8 cellular contexts compared by ENCODE assay signal in the genomic region with DNA sequence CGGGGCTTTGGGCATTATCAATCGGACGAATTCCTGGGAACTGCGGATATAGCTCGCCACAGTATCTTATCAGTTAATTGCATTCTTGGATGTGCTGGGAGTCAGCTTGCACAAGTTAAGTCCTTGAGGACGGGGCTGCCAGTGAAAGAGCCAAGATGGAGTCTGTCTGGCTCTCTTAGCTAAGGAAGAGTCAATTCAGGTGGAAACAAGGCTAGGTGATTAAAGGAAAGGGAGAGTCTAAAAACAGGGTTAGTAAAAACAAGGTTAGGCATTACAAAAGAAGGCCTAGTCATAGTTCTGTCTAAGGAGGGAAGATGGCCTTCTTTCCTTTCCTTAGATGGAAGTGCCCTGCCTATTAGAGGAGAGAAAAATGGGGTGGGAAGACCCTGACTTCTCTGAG. TPM values are rescaled to one million over a fixed set of nuclear protein-coding genes. Genes with fewer than 3 reads are reported as not detected.
DNase-seq lines count a peak whose midpoint lies in the region; ATAC-seq, FAIRE-seq and TF ChIP-seq lines count a peak whose summit lies in the region.
"Not testable (repeated sequence)": the region's sequence is repeated elsewhere in the genome, so short reads cannot be mapped to it uniquely, and the experiment has no call there.
"Had no signal": no experiment of that assay in that cellular context is flagged by ENCODE, and none has a peak within 500 bp of the region (broad histone marks: within the 10 kb centered on the region; RNA-seq: fewer than 3 reads in every experiment).

No MANE protein-coding gene starts in this region.

- peaks cover 66 to 85% (median 83%) of the 10 kb centered on the region in 3 donors for H3K4me1 Mint-ChIP-seq in CD8-positive, alpha-beta memory T cell
- H3K4me1 Mint-ChIP-seq in activated CD8-positive, alpha-beta T cell treated with anti-CD3 and anti-CD28 coated beads, Interleukin-2, amount 10 ng/mL, durations not matched to agents 7 days and 5 days (ENCODE audit: low read depth): peaks cover 41% of the 10 kb centered on the region
- peaks cover 35% of the 10 kb centered on the region for H3K4me1 Mint-ChIP-seq in nephron
- peaks cover 32% of the 10 kb centered on the region for H3K4me1 Mint-ChIP-seq in progenitor cell of endocrine pancreas (ENCODE audit: low read depth)

- H3K27me3 ChIP-seq in CD8-positive, alpha-beta memory T cell (ENCODE audit: insufficient read depth, low read length, poor library complexity, severe bottlenecking); Loucy (ENCODE audit: insufficient read depth, low read length, poor library complexity, severe bottlenecking); K562 (ENCODE audit: control insufficient read depth in 2 of 2, insufficient read depth in 2 of 2, low read length in 2 of 2); hepatocyte: not testable (repeated sequence)

- TF ChIP-seq CTCF in Loucy (conservative IDR thresholded peaks at IDR 0.05; ENCODE audit: low read length); K562 (IDR thresholded peaks at IDR 0.05 in 2 of 3, conservative IDR thresholded peaks at IDR 0.05 in 1 of 3; ENCODE audit: insufficient read depth in 2 of 3, low read depth in 1 of 3, low read length in 3 of 3); hepatocyte (IDR thresholded peaks at IDR 0.05; ENCODE audit: poor library complexity); nephron (IDR thresholded peaks at IDR 0.05; ENCODE audit: unreplicated experiment in 3 of 3); progenitor cell of endocrine pancreas (IDR thresholded peaks at IDR 0.05; ENCODE audit: unreplicated experiment): not testable (repeated sequence)

- not testable (repeated sequence) for DNase-seq in CD8-positive, alpha-beta memory T cell; activated CD8-positive, alpha-beta T cell treated with anti-CD3 and anti-CD28 coated beads, Interleukin-2, amount 10 ng/mL, durations not matched to agents 7 days and 5 days; K562 (ENCODE audit: extremely low read depth in 1 of 4, low spot score in 3 of 4); hepatocyte (ENCODE audit: low spot score); progenitor cell of endocrine pancreas (ENCODE audit: low spot score, unreplicated experiment)

- not testable (repeated sequence) for TF ChIP-seq EP300 in K562 (IDR thresholded peaks at IDR 0.05; ENCODE audit: low read length)

- not testable (repeated sequence) for H3K4me3 ChIP-seq in CD8-positive, alpha-beta memory T cell (ENCODE audit: low read length); Loucy (ENCODE audit: low read length, poor library complexity, severe bottlenecking); K562; hepatocyte

- not testable (repeated sequence) for H3K9me2 ChIP-seq in Loucy (replicated peaks; ENCODE audit: low read depth, low read length); hepatocyte (replicated peaks; ENCODE audit: insufficient read depth)

- intact Hi-C loops in K562 (cut with micrococcal nuclease): not testable (repeated sequence)

- not testable (repeated sequence) for TF ChIP-seq POLR2A in K562 (conservative IDR thresholded peaks at IDR 0.05)

- not testable (repeated sequence) for H3K9ac ChIP-seq in Loucy (ENCODE audit: low read depth, low read length, poor library complexity, severe bottlenecking)
- H3K9ac ChIP-seq in K562 (ENCODE audit: insufficient read depth in 1 of 2, low read depth in 2 of 2, low read length in 2 of 2): peak overlapping the region in 1 of 2 experiments; percentile 66; a peak in 1 of 4 replicates

- H3K27ac ChIP-seq in CD8-positive, alpha-beta memory T cell (ENCODE audit: low read depth, low read length); K562 (ENCODE audit: extremely low read depth, low read depth, low read length): not testable (repeated sequence)
- peak overlapping the region; percentile 84 for H3K27ac ChIP-seq in hepatocyte

- H3K4me1 ChIP-seq in CD8-positive, alpha-beta memory T cell (ENCODE audit: insufficient read depth, low read length): peaks cover 41% of the 10 kb centered on the region
- H3K4me1 ChIP-seq in Loucy (ENCODE audit: insufficient read depth, low read length, poor library complexity, severe bottlenecking): peaks cover 53% of the 10 kb centered on the region
- H3K4me1 ChIP-seq in K562 (replicated peaks in 1 of 2; ENCODE audit: control insufficient read depth in 2 of 2, insufficient read depth in 2 of 2, low read length in 2 of 2): peaks cover 21 to 44% of the 10 kb centered on the region in 2 experiments
- H3K4me1 ChIP-seq in hepatocyte (ENCODE audit: insufficient read depth): peaks cover 27% of the 10 kb centered on the region

- not testable (repeated sequence) for H2AFZ ChIP-seq in Loucy (ENCODE audit: low read length); K562 (ENCODE audit: low read depth, low read length); hepatocyte

- in situ Hi-C loops in K562 (cut with MboI): not testable (repeated sequence)

- BruUV-seq in K562 (replicated peaks; lab: Mats Ljungman, UMichigan): not testable (repeated sequence)

- H3F3A ChIP-seq in Loucy (ENCODE audit: low read depth): not testable (repeated sequence)

- peaks cover 84% of the 10 kb centered on the region for H3K79me2 ChIP-seq in Loucy (ENCODE audit: insufficient read depth, low read length)
- peaks cover 74% of the 10 kb centered on the region for H3K79me2 ChIP-seq in K562 (ENCODE audit: control insufficient read depth, insufficient read depth, low read length)
- peaks cover 71% of the 10 kb centered on the region for H3K79me2 ChIP-seq in hepatocyte

- peaks cover 0 to 60% (median 18%) of the 10 kb centered on the region in 3 donors for H3K36me3 Mint-ChIP-seq in CD8-positive, alpha-beta memory T cell
- H3K36me3 Mint-ChIP-seq in activated CD8-positive, alpha-beta T cell treated with anti-CD3 and anti-CD28 coated beads, Interleukin-2, amount 10 ng/mL, durations not matched to agents 7 days and 5 days (ENCODE audit: low read depth): peaks cover 53% of the 10 kb centered on the region
- H3K36me3 Mint-ChIP-seq in nephron (ENCODE audit: low read depth): peaks cover 35% of the 10 kb centered on the region
- peaks cover 18% of the 10 kb centered on the region for H3K36me3 Mint-ChIP-seq in progenitor cell of endocrine pancreas (ENCODE audit: insufficient read depth)

- not testable (repeated sequence) for FAIRE-seq in K562 (lab: Jason Lieb, UNC)

- peak overlapping the region in 6 of 8 donors; percentile 23 to 84 (median 52) for H3K27ac Mint-ChIP-seq in CD8-positive, alpha-beta memory T cell
- peak overlapping the region; percentile 2 for H3K27ac Mint-ChIP-seq in activated CD8-positive, alpha-beta T cell treated with anti-CD3 and anti-CD28 coated beads, Interleukin-2, amount 10 ng/mL, durations not matched to agents 7 days and 5 days
- H3K27ac Mint-ChIP-seq in nephron (peak overlapping the region in 1 of 3 experiments; percentile 86), progenitor cell of endocrine pancreas (peak overlapping the region; percentile 81)

- not testable (repeated sequence) for H3K9me3 ChIP-seq in CD8-positive, alpha-beta memory T cell (ENCODE audit: low read length); Loucy (ENCODE audit: insufficient read depth, low read depth, low read length); K562 (replicated peaks; ENCODE audit: control insufficient read depth, insufficient read depth, low read depth, low read length); hepatocyte (ENCODE audit: low read depth)

- POLR2A ChIA-PET in CD8-positive, alpha-beta memory T cell (lab: Charles Lee); activated CD8-positive, alpha-beta T cell treated with anti-CD3 and anti-CD28 coated beads, Interleukin-2, amount 10 ng/mL, durations not matched to agents 7 days and 5 days (lab: Charles Lee): not testable (repeated sequence)
- POLR2A ChIA-PET in K562 (lab: Yijun Ruan, JAX): interaction anchor here (2.4 to 2.7 kb wide), 2 partner anchors 8 to 21 kb away, joined by 9 to 10 read pairs; no protein-coding TSS in a partner anchor

- H3K4me3 Mint-ChIP-seq in CD8-positive, alpha-beta memory T cell: peak overlapping the region in 1 of 7 donors; percentile 92
- not testable (repeated sequence) for H3K4me3 Mint-ChIP-seq in activated CD8-positive, alpha-beta T cell treated with anti-CD3 and anti-CD28 coated beads, Interleukin-2, amount 10 ng/mL, durations not matched to agents 7 days and 5 days; progenitor cell of endocrine pancreas (ENCODE audit: low read depth)
- H3K4me3 Mint-ChIP-seq in nephron: peak overlapping the region in 2 of 3 experiments; percentile 32 to 96

- H3K4me2 ChIP-seq in Loucy (ENCODE audit: low read depth, low read length, poor library complexity, severe bottlenecking) (peak overlapping the region; percentile 98), hepatocyte (peak overlapping the region; percentile 88)
- not testable (repeated sequence) for H3K4me2 ChIP-seq in K562 (ENCODE audit: insufficient read depth, low read length)

- H4K20me1 ChIP-seq in Loucy (ENCODE audit: insufficient read depth, low read length, poor library complexity, severe bottlenecking) (peaks cover 23% of the 10 kb centered on the region), K562 (replicated peaks; ENCODE audit: control insufficient read depth, insufficient read depth, low read length) (peaks cover 25% of the 10 kb centered on the region)
- not testable (repeated sequence) for H4K20me1 ChIP-seq in hepatocyte (ENCODE audit: insufficient read depth, poor library complexity, severe bottlenecking)

- not testable (repeated sequence) for H3K9me1 ChIP-seq in K562 (ENCODE audit: control insufficient read depth, insufficient read depth, low read length)

- 8% methylated on average over 6 of the region's 6 CpGs for WGBS in K562 (ENCODE audit: insufficient coverage, low coverage, missing lambda C conversion rate)
- 27% methylated on average over 6 of the region's 6 CpGs for WGBS in hepatocyte (ENCODE audit: low lambda C conversion rate, missing lambda C conversion rate)

- ATAC-seq in activated CD8-positive, alpha-beta T cell treated with anti-CD3 and anti-CD28 coated beads, Interleukin-2, amount 10 ng/mL, durations not matched to agents 7 days and 5 days; K562: not testable (repeated sequence)

- CTCF ChIA-PET in CD8-positive, alpha-beta memory T cell (lab: Charles Lee); activated CD8-positive, alpha-beta T cell treated with anti-CD3 and anti-CD28 coated beads, Interleukin-2, amount 10 ng/mL, durations not matched to agents 7 days and 5 days (lab: Charles Lee); K562 (lab: Yijun Ruan, JAX; ENCODE audit: low intra/inter-chr PET ratio): not testable (repeated sequence)

- H3K36me3 ChIP-seq in CD8-positive, alpha-beta memory T cell (ENCODE audit: insufficient read depth, low read length): peaks cover 17% of the 10 kb centered on the region
- not testable (repeated sequence) for H3K36me3 ChIP-seq in Loucy (ENCODE audit: insufficient read depth, low read length); hepatocyte (replicated peaks; ENCODE audit: insufficient read depth, low read depth)
- H3K36me3 ChIP-seq in K562 (ENCODE audit: control insufficient read depth, insufficient read depth, low read length): peaks cover 60% of the 10 kb centered on the region

- not testable (repeated sequence) for H3K27me3 Mint-ChIP-seq in CD8-positive, alpha-beta memory T cell; activated CD8-positive, alpha-beta T cell treated with anti-CD3 and anti-CD28 coated beads, Interleukin-2, amount 10 ng/mL, durations not matched to agents 7 days and 5 days (ENCODE audit: low read depth); nephron (ENCODE audit: low read depth); progenitor cell of endocrine pancreas

- H3K9me3 Mint-ChIP-seq in CD8-positive, alpha-beta memory T cell; activated CD8-positive, alpha-beta T cell treated with anti-CD3 and anti-CD28 coated beads, Interleukin-2, amount 10 ng/mL, durations not matched to agents 7 days and 5 days (ENCODE audit: insufficient read depth); nephron; progenitor cell of endocrine pancreas (ENCODE audit: low read depth): not testable (repeated sequence)

- not testable (repeated sequence) for TF ChIP-seq RAD21 in K562 (CRISPR knock-in tag; conservative IDR thresholded peaks at IDR 0.05 in 1 of 2, IDR thresholded peaks at IDR 0.05 in 1 of 2)

RNA-seq across cellular contexts. Expression of a gene that starts 3.0 kb away (rescaled TPM):
- total RNA-seq in CD8-positive, alpha-beta memory T cell: 10 to 100 TPM; 82.0 to 85.1 TPM
- polyA plus RNA-seq in CD8-positive, alpha-beta memory T cell: 188 TPM
- 10 to 100 TPM; 85.7 to 92.6 TPM for total RNA-seq in activated CD8-positive, alpha-beta T cell treated with anti-CD3 and anti-CD28 coated beads, Interleukin-2, amount 10 ng/mL, durations not matched to agents 7 days and 5 days
- 120 and 171 TPM in 2 replicates for total RNA-seq in K562 (2011; cell fraction: chromatin; rRNA removed; ENCODE audit: low replicate concordance)
- total RNA-seq in K562 (2011; cell fraction: nucleolus; rRNA removed): 123 and 128 TPM in 2 replicates
- 191 and 263 TPM in 2 replicates for total RNA-seq in K562 (2011; cell fraction: nucleoplasm; rRNA removed)
- total RNA-seq in K562 (2014; rRNA removed) (149 and 174 TPM in 2 replicates), K562 (2014; rRNA removed; fragmentation: Illumina TruSeq; extraction: Trizol) (263 and 285 TPM in 2 replicates), K562 (2015; rRNA removed; fragmentation: Illumina TruSeq; extraction: Trizol) (181 and 217 TPM in 2 replicates), K562 (2021) (211 and 214 TPM in 2 replicates), hepatocyte (63.9 and 69.4 TPM in 2 replicates), progenitor cell of endocrine pancreas (52.7 and 56.2 TPM in 2 replicates)
- polyA plus RNA-seq in K562 (2011; rRNA removed) (247 and 349 TPM in 2 replicates), K562 (2014; fragmentation: Illumina TruSeq; extraction: Trizol) (198 and 252 TPM in 2 replicates), K562 (2014; fragmentation: Nextera tagmentation; extraction: Ambion mirVana) (100 to 1,000 TPM; 777 to 862 TPM), K562 (2014; rRNA removed) (271 and 298 TPM in 2 replicates), hepatocyte (108 and 126 TPM in 2 replicates)
- polyA plus RNA-seq in K562 (2011; cell fraction: cytosol; rRNA removed): 133 and 189 TPM in 2 replicates
- 63.2 and 95.0 TPM in 2 replicates for polyA plus RNA-seq in K562 (2011; cell fraction: nucleus; rRNA removed)
- 154 and 229 TPM in 2 replicates for polyA plus RNA-seq in K562 (2012)
- 116 and 118 TPM in 2 replicates for polyA minus RNA-seq in K562 (2011; rRNA and poly(A)+ RNA removed)
- 39.9 and 48.1 TPM in 2 replicates for polyA minus RNA-seq in K562 (2011; cell fraction: cytosol; rRNA and poly(A)+ RNA removed)
- polyA minus RNA-seq in K562 (2011; cell fraction: nucleus; rRNA and poly(A)+ RNA removed): 44.7 and 82.3 TPM in 2 replicates

RNA-seq across cellular contexts. Expression of a gene that starts 27.7 kb away (rescaled TPM):
- total RNA-seq in CD8-positive, alpha-beta memory T cell: 10 to 100 TPM; 62.8 to 68.0 TPM
- 79.8 TPM for polyA plus RNA-seq in CD8-positive, alpha-beta memory T cell
- 10 to 100 TPM; 35.9 to 39.2 TPM for total RNA-seq in activated CD8-positive, alpha-beta T cell treated with anti-CD3 and anti-CD28 coated beads, Interleukin-2, amount 10 ng/mL, durations not matched to agents 7 days and 5 days
- 79.7 and 82.0 TPM in 2 replicates for total RNA-seq in K562 (2011; cell fraction: chromatin; rRNA removed; ENCODE audit: low replicate concordance)
- 114 and 131 TPM in 2 replicates for total RNA-seq in K562 (2011; cell fraction: nucleolus; rRNA removed)
- total RNA-seq in K562 (2011; cell fraction: nucleoplasm; rRNA removed): 125 and 142 TPM in 2 replicates
- total RNA-seq in K562 (2014; rRNA removed) (151 TPM in 2 replicates), K562 (2014; rRNA removed; fragmentation: Illumina TruSeq; extraction: Trizol) (213 and 225 TPM in 2 replicates), K562 (2015; rRNA removed; fragmentation: Illumina TruSeq; extraction: Trizol) (150 and 160 TPM in 2 replicates), K562 (2021) (183 and 204 TPM in 2 replicates), hepatocyte (155 and 181 TPM in 2 replicates), progenitor cell of endocrine pancreas (63.2 and 63.6 TPM in 2 replicates)
- polyA plus RNA-seq in K562 (2011; rRNA removed) (319 and 402 TPM in 2 replicates), K562 (2014; fragmentation: Illumina TruSeq; extraction: Trizol) (209 and 263 TPM in 2 replicates), K562 (2014; fragmentation: Nextera tagmentation; extraction: Ambion mirVana) (100 to 1,000 TPM; 472 to 496 TPM), K562 (2014; rRNA removed) (264 and 287 TPM in 2 replicates), hepatocyte (170 and 176 TPM in 2 replicates)
- 252 and 276 TPM in 2 replicates for polyA plus RNA-seq in K562 (2011; cell fraction: cytosol; rRNA removed)
- 76.8 and 123 TPM in 2 replicates for polyA plus RNA-seq in K562 (2011; cell fraction: nucleus; rRNA removed)
- 226 and 283 TPM in 2 replicates for polyA plus RNA-seq in K562 (2012)
- 118 and 125 TPM in 2 replicates for polyA minus RNA-seq in K562 (2011; rRNA and poly(A)+ RNA removed)
- 42.3 and 50.0 TPM in 2 replicates for polyA minus RNA-seq in K562 (2011; cell fraction: cytosol; rRNA and poly(A)+ RNA removed)
- polyA minus RNA-seq in K562 (2011; cell fraction: nucleus; rRNA and poly(A)+ RNA removed): 13.3 and 23.7 TPM in 2 replicates

RNA-seq across cellular contexts. Expression of a gene that starts 55.8 kb away (rescaled TPM):
- 10 to 100 TPM; 57.1 to 58.0 TPM for total RNA-seq in CD8-positive, alpha-beta memory T cell
- polyA plus RNA-seq in CD8-positive, alpha-beta memory T cell: 18.8 TPM
- 10 to 100 TPM; 16.9 to 17.6 TPM for total RNA-seq in activated CD8-positive, alpha-beta T cell treated with anti-CD3 and anti-CD28 coated beads, Interleukin-2, amount 10 ng/mL, durations not matched to agents 7 days and 5 days
- 9.9 and 14.5 TPM in 2 replicates for total RNA-seq in K562 (2011; cell fraction: chromatin; rRNA removed; ENCODE audit: low replicate concordance)
- total RNA-seq in K562 (2011; cell fraction: nucleolus; rRNA removed): 10.0 and 11.4 TPM in 2 replicates
- total RNA-seq in K562 (2011; cell fraction: nucleoplasm; rRNA removed): 8.3 and 10.3 TPM in 2 replicates
- total RNA-seq in K562 (2014; rRNA removed) (50.0 and 52.4 TPM in 2 replicates), K562 (2014; rRNA removed; fragmentation: Illumina TruSeq; extraction: Trizol) (87.0 and 95.7 TPM in 2 replicates), K562 (2015; rRNA removed; fragmentation: Illumina TruSeq; extraction: Trizol) (87.3 and 90.9 TPM in 2 replicates), K562 (2021) (52.4 and 56.5 TPM in 2 replicates), hepatocyte (14.0 and 16.0 TPM in 2 replicates), progenitor cell of endocrine pancreas (12.9 and 14.1 TPM in 2 replicates)
- polyA plus RNA-seq in K562 (2011; rRNA removed) (49.0 and 69.7 TPM in 2 replicates), K562 (2014; fragmentation: Illumina TruSeq; extraction: Trizol) (85.9 and 108 TPM in 2 replicates), K562 (2014; fragmentation: Nextera tagmentation; extraction: Ambion mirVana) (100 to 1,000 TPM; 189 to 200 TPM), K562 (2014; rRNA removed) (63.5 and 64.4 TPM in 2 replicates), hepatocyte (14.3 and 15.7 TPM in 2 replicates)
- polyA plus RNA-seq in K562 (2011; cell fraction: cytosol; rRNA removed): 16.3 and 22.3 TPM in 2 replicates
- 16.1 and 17.8 TPM in 2 replicates for polyA plus RNA-seq in K562 (2011; cell fraction: nucleus; rRNA removed)
- 28.9 and 46.1 TPM in 2 replicates for polyA plus RNA-seq in K562 (2012)
- polyA minus RNA-seq in K562 (2011; rRNA and poly(A)+ RNA removed): 31.3 and 35.1 TPM in 2 replicates
- 9.4 and 11.9 TPM in 2 replicates for polyA minus RNA-seq in K562 (2011; cell fraction: cytosol; rRNA and poly(A)+ RNA removed)
- polyA minus RNA-seq in K562 (2011; cell fraction: nucleus; rRNA and poly(A)+ RNA removed): 6.9 and 11.3 TPM in 2 replicates

RNA-seq across cellular contexts. Expression of a gene that starts 56.2 kb away (rescaled TPM):
- total RNA-seq in CD8-positive, alpha-beta memory T cell: 1 to 10 TPM; 6.8 to 7.4 TPM
- not detected for polyA plus RNA-seq in CD8-positive, alpha-beta memory T cell
- total RNA-seq in activated CD8-positive, alpha-beta T cell treated with anti-CD3 and anti-CD28 coated beads, Interleukin-2, amount 10 ng/mL, durations not matched to agents 7 days and 5 days: 1 to 10 TPM; 2.3 to 2.9 TPM
- 1.6 and 1.8 TPM in 2 replicates for total RNA-seq in K562 (2011; cell fraction: chromatin; rRNA removed; ENCODE audit: low replicate concordance)
- total RNA-seq in K562 (2011; cell fraction: nucleolus; rRNA removed): 1.8 and 2.5 TPM in 2 replicates
- total RNA-seq in K562 (2011; cell fraction: nucleoplasm; rRNA removed): 1.5 and 4.0 TPM in 2 replicates
- 6.7 and 11.7 TPM in 2 replicates for total RNA-seq in K562 (2014; rRNA removed)
- 11.1 and 14.9 TPM in 2 replicates for total RNA-seq in K562 (2014; rRNA removed; fragmentation: Illumina TruSeq; extraction: Trizol)
- total RNA-seq in K562 (2015; rRNA removed; fragmentation: Illumina TruSeq; extraction: Trizol): 7.4 and 10.8 TPM in 2 replicates
- 10.5 TPM in 2 replicates for total RNA-seq in K562 (2021)
- polyA plus RNA-seq in K562 (2011; rRNA removed): 11.8 and 14.0 TPM in 2 replicates
- 6.8 and 13.2 TPM in 2 replicates for polyA plus RNA-seq in K562 (2011; cell fraction: cytosol; rRNA removed)
- polyA plus RNA-seq in K562 (2011; cell fraction: nucleus; rRNA removed): 3.6 and 7.2 TPM in 2 replicates
- 6.7 and 8.1 TPM in 2 replicates for polyA plus RNA-seq in K562 (2012)
- polyA plus RNA-seq in K562 (2014; fragmentation: Illumina TruSeq; extraction: Trizol): 12.3 and 12.9 TPM in 2 replicates
- polyA plus RNA-seq in K562 (2014; fragmentation: Nextera tagmentation; extraction: Ambion mirVana): 10 to 100 TPM; 27.6 to 37.0 TPM
- 9.1 and 10.7 TPM in 2 replicates for polyA plus RNA-seq in K562 (2014; rRNA removed)
- 6.4 and 6.5 TPM in 2 replicates for polyA minus RNA-seq in K562 (2011; rRNA and poly(A)+ RNA removed)
- polyA minus RNA-seq in K562 (2011; cell fraction: cytosol; rRNA and poly(A)+ RNA removed): 3.1 TPM in 1 of 2 replicates, not detected in the other
- 1.4 TPM in 1 of 2 replicates, not detected in the other for polyA minus RNA-seq in K562 (2011; cell fraction: nucleus; rRNA and poly(A)+ RNA removed)
- 1.2 and 13.1 TPM in 2 replicates for total RNA-seq in hepatocyte
- 6.5 and 6.8 TPM in 2 replicates for polyA plus RNA-seq in hepatocyte
- 3.5 and 4.8 TPM in 2 replicates for total RNA-seq in progenitor cell of endocrine pancreas
- total RNA-seq: GM23248 had no signal
